In the genomic region with DNA sequence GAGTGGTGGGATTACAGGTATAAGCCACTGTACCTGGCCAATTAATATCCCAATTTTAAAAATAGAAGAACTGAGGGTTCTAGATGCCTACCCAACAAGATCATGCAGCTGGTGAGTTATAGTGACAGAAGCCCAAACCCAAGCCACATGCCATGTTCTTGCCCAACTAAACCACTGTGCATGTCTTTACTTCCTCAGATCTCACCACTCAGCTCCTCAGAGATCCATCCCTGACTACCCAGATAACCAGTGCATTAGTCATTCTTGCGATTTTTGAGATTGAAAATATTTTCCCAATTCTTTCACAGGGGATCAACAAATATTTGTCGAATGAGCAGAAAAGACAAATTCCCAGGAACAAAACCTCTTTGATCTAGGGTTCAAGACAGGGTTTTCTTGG, we compare ENCODE assay signal across 26 cellular contexts.
"Had no signal": no experiment of that assay in that cellular context is flagged by ENCODE, and none has a peak within 500 bp of the region (broad histone marks: within the 10 kb centered on the region; RNA-seq: fewer than 3 reads in every experiment).

No MANE protein-coding gene starts in this region.

- H3K9me3 ChIP-seq: esophagus squamous epithelium, gastroesophageal sphincter, pancreas, prostate gland, thoracic aorta, uterus had no signal

- H3K27me3 ChIP-seq: esophagus squamous epithelium, gastroesophageal sphincter, pancreas, uterus had no signal

- ATAC-seq: activated CD8-positive, alpha-beta memory T cell treated with anti-CD3 and anti-CD28 coated beads, Interleukin-2, amount 10 ng/mL, durations not matched to agents 7 days and 5 days; activated CD8-positive, alpha-beta T cell treated with anti-CD3 and anti-CD28 coated beads, Interleukin-2, amount 10 ng/mL, durations not matched to agents 7 days and 5 days; activated T-cell treated with anti-CD3 and anti-CD28 coated beads, Interleukin-2, amount 50 U/mL, for 72 hours; gastroesophageal sphincter; naive thymus-derived CD8-positive, alpha-beta T cell; pancreas; sciatic nerve; stimulated activated effector memory CD8-positive, alpha-beta T cell treated with anti-CD3 and anti-CD28 coated beads, Interleukin-12 subunit alpha, Interleukin-12 subunit beta, amount 100 ng/mL, for 72 hours had no signal

- DNase-seq: activated B cell treated with CpG ODN at 0.5 μM for 24 hours; activated CD8-positive, alpha-beta memory T cell treated with anti-CD3 and anti-CD28 coated beads, Interleukin-2, amount 10 ng/mL, durations not matched to agents 7 days and 5 days; activated CD8-positive, alpha-beta T cell treated with anti-CD3 and anti-CD28 coated beads, Interleukin-2, amount 10 ng/mL, durations not matched to agents 7 days and 5 days; activated naive CD4-positive, alpha-beta T cell treated with Interleukin-2 at 50 U/mL for 16 hours; activated T-cell treated with anti-CD3 and anti-CD28 coated beads for 4 hours; activated T-cell treated with anti-CD3 and anti-CD28 coated beads, Interleukin-2, amount 50 U/mL, for 72 hours; anterior cingulate cortex; dermis blood vessel endothelial cell; effector CD4-positive, alpha-beta T cell; esophagus squamous epithelium; hippocampal formation; kidney; midbrain; naive thymus-derived CD8-positive, alpha-beta T cell; nucleus accumbens; pancreas; retina; small intestine; stimulated activated CD4-positive, alpha-beta T cell treated with anti-CD3 and anti-CD28 coated beads, Interleukin-4, amount 100 ng/mL, for 24 hours; uterus had no signal

- H3K4me1 ChIP-seq: esophagus squamous epithelium, gastroesophageal sphincter, pancreas, prostate gland, uterus had no signal

- H3K27ac ChIP-seq: epithelial cell of prostate, esophagus squamous epithelium, gastroesophageal sphincter, pancreas, prostate gland, thoracic aorta, uterus had no signal

- H3K4me3 ChIP-seq: esophagus squamous epithelium, gastroesophageal sphincter, pancreas, prostate gland, thoracic aorta, uterus had no signal

- H3K36me3 ChIP-seq: esophagus squamous epithelium, gastroesophageal sphincter, pancreas, prostate gland, thoracic aorta, uterus had no signal
